In the genomic region with DNA sequence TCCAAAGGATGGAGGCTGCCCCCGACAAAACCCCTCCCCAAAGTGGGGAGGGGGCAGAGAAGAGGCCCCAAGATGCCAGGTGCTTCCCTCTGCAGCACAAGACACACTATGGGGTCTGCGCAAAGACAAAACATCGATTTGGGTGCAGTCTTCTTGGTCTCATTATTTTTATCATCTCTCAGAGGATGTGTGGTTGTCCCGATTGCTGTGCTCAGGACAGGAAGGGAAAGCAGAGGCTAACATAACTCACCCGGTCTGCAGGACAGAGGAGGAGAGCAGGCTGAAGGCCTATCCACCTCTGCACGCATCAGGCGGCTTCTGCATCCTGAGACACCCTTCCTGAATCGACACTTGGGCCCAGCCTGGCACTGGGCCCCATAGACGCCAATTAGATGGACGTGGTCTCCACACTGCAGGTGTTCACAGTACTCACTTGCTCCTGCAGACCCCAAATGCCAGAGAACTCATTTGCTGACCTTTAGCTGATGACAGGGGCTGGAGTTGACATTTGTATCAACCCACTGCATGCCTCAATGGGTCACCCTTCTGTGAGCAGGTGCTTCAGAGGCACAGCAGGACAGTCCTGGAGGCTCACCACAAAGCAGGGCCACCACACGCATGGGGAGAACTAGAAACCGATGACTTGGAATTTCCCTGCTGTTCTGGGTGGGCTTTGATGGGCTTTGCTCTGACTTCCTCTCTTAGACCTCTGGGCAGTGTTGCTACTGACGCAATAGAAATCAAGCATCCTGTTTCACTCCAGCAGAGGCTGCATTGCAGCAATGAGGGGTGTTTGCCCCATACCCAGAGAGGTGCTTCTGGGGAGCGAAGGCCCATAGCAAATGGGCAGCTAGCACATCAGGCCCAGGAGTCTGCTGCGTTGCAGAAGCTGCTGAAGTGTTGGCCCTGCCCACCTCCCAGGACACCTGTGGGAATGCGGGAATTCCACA, we compare ENCODE assay signal across 8 cellular contexts.
DNase-seq lines count a peak whose midpoint lies in the region; ATAC-seq and TF ChIP-seq lines count a peak whose summit lies in the region.

No MANE protein-coding gene starts in this region.

- TF ChIP-seq EP300 in suprapubic skin (IDR thresholded peaks at IDR 0.05) = no peak

- in situ Hi-C loops in GM13977 (cut with MboI; ENCODE audit: low pct_unique_long_range_greater_than_20kb, low sequenced_read_pairs, unreplicated experiment) = no loop called here

- DNase-seq in GM13977 (ENCODE audit: low spot score) (peak; percentile 77), GM20000 (ENCODE audit: low spot score) (peak; percentile 72), GDM1 (lab: John Stamatoyannopoulos, UW) (no peak), Right ventricle myocardium inferior (ENCODE audit: missing footprints) (no peak), suprapubic skin (ENCODE audit: low spot score in 2 of 2) (no peak), DMS53 treated with DMSO at 0.1 percent for 48 hours (lab: John Stamatoyannopoulos, UW; ENCODE audit: unreplicated experiment) (no peak)
- DNase-seq in effector memory CD8-positive, alpha-beta T cell = no peak

- H3K27me3 ChIP-seq in suprapubic skin = no peaks in the 10 kb centered on the region

- H3K4me1 Mint-ChIP-seq in effector memory CD8-positive, alpha-beta T cell (ENCODE audit: low read depth in 2 of 2) = peaks cover 10 to 23% of the 10 kb centered on the region in 2 donors

- no peak overlapping the region for H3K4me3 ChIP-seq in suprapubic skin

- TF ChIP-seq POLR2A in suprapubic skin (IDR thresholded peaks at IDR 0.05) = no peak

- no peak overlapping the region for H3K27ac ChIP-seq in suprapubic skin

- peak; percentile 76 for ATAC-seq in HG03432 (IDR thresholded peaks at IDR 0.05; ENCODE audit: unreplicated experiment)
- ATAC-seq in effector memory CD8-positive, alpha-beta T cell (replicated peaks) = peak; percentile 51
- no peak for ATAC-seq in Right ventricle myocardium inferior

- H3K9me3 ChIP-seq in suprapubic skin = no peaks in the 10 kb centered on the region

- peak overlapping the region in 1 of 2 donors; percentile 44 for H3K27ac Mint-ChIP-seq in effector memory CD8-positive, alpha-beta T cell

- intact Hi-C loops in Right ventricle myocardium inferior (cut with DNase I) = no loop called here

- no peaks in the 10 kb centered on the region for H3K36me3 ChIP-seq in suprapubic skin

- TF ChIP-seq CTCF in GM13977 (IDR thresholded peaks at IDR 0.05; ENCODE audit: extremely low read depth, insufficient read depth, missing control alignments) (no peak), GM20000 (IDR thresholded peaks at IDR 0.05; ENCODE audit: extremely low read depth, missing control alignments) (no peak), suprapubic skin (IDR thresholded peaks at IDR 0.05) (no peak)

- H3K4me3 Mint-ChIP-seq in effector memory CD8-positive, alpha-beta T cell = no peak overlapping the region

- no peaks in the 10 kb centered on the region for H3K27me3 Mint-ChIP-seq in effector memory CD8-positive, alpha-beta T cell

- H3K9me3 Mint-ChIP-seq in effector memory CD8-positive, alpha-beta T cell = no peaks in the 10 kb centered on the region

- no peaks in the 10 kb centered on the region for H3K4me1 ChIP-seq in suprapubic skin

- peaks cover 6% of the 10 kb centered on the region for H3K36me3 Mint-ChIP-seq in effector memory CD8-positive, alpha-beta T cell (ENCODE audit: insufficient read depth)

- WGBS in suprapubic skin = 80% methylated on average over 15 of the region's 16 CpGs

Comparison
In these comparisons a context has a peak if more than half of its experiments do, and no peak if none do; other contexts are left out.
1. DNase-seq: peak in GM13977 (single experiment) and GM20000 (single experiment); none in effector memory CD8-positive, alpha-beta T cell (0 of 3), GDM1 (single experiment), Right ventricle myocardium inferior (single experiment), suprapubic skin (0 of 2) and DMS53 treated with DMSO at 0.1 percent for 48 hours (single experiment).